ENCODE assay signal across 9 cellular contexts in genomic region chr6:71012871-71013456, GRCh38. TPM values are rescaled to one million over a fixed set of nuclear protein-coding genes. Genes with fewer than 3 reads are reported as not detected.
DNase-seq lines count a peak whose midpoint lies in the region; ATAC-seq and TF ChIP-seq lines count a peak whose summit lies in the region.
"Had no signal": no experiment of that assay in that cellular context is flagged by ENCODE, and none has a peak within 500 bp of the region (broad histone marks: within the 10 kb centered on the region; RNA-seq: fewer than 3 reads in every experiment).

No MANE protein-coding gene starts in this region.

- H3K36me3 ChIP-seq in Loucy (ENCODE audit: insufficient read depth, low read length) = no peaks in the 10 kb centered on the region
- H3K36me3 ChIP-seq in RWPE2 (ENCODE audit: low read depth) = no peaks in the 10 kb centered on the region

- no peak overlapping the region for H3K9ac ChIP-seq in Loucy (ENCODE audit: low read depth, low read length, poor library complexity, severe bottlenecking)

- H3K79me2 ChIP-seq in Loucy (ENCODE audit: insufficient read depth, low read length) = no peaks in the 10 kb centered on the region

- H3K4me1 ChIP-seq in Loucy (ENCODE audit: insufficient read depth, low read length, poor library complexity, severe bottlenecking) = no peaks in the 10 kb centered on the region
- no peaks in the 10 kb centered on the region for H3K4me1 ChIP-seq in RWPE2 (ENCODE audit: insufficient read depth, poor library complexity, severe bottlenecking)

- 0 out of 2 replicates have a peak overlapping the region, but pooled peaks have one; percentile 31 for H2AFZ ChIP-seq in Loucy (ENCODE audit: low read length)

- H3K27ac Mint-ChIP-seq in naive B cell = no peak overlapping the region
- H3K27ac Mint-ChIP-seq in activated CD4-positive, alpha-beta memory T cell treated with anti-CD3 and anti-CD28 coated beads for 36 hours = no peak overlapping the region

- no peaks in the 10 kb centered on the region for H4K20me1 ChIP-seq in Loucy (ENCODE audit: insufficient read depth, low read length, poor library complexity, severe bottlenecking)

- no peaks in the 10 kb centered on the region for H3K36me3 Mint-ChIP-seq in naive B cell
- no peaks in the 10 kb centered on the region for H3K36me3 Mint-ChIP-seq in activated CD4-positive, alpha-beta memory T cell treated with anti-CD3 and anti-CD28 coated beads for 36 hours

- ATAC-seq in RWPE2 (ENCODE audit: low read depth) (peak; percentile 85), naive B cell (ENCODE audit: low read depth in 2 of 2) (peak; percentile 62 to 74)

- CTCF ChIA-PET in activated CD4-positive, alpha-beta memory T cell treated with anti-CD3 and anti-CD28 coated beads for 36 hours (lab: Charles Lee) = interaction anchor here (0.6 to 3.1 kb wide), 11 partner anchors 14 to 792 kb away, joined by 3 to 18 read pairs (median 5); no protein-coding TSS in a partner anchor

- H3K27ac ChIP-seq in RWPE2 (ENCODE audit: poor library complexity, severe bottlenecking) (no peak overlapping the region), epithelial cell of prostate (no peak overlapping the region)

- intact Hi-C loops in activated CD4-positive, alpha-beta memory T cell treated with anti-CD3 and anti-CD28 coated beads for 36 hours (cut with micrococcal nuclease) = loop anchor here (2.0 to 5.0 kb wide), 5 partner anchors 128 to 791 kb away; no protein-coding TSS in a partner anchor

- no peak overlapping the region for H3K4me2 ChIP-seq in Loucy (ENCODE audit: low read depth, low read length, poor library complexity, severe bottlenecking)

- POLR2A ChIA-PET in activated CD4-positive, alpha-beta memory T cell treated with anti-CD3 and anti-CD28 coated beads for 36 hours (lab: Charles Lee) = no interaction called here

- no peaks in the 10 kb centered on the region for H3F3A ChIP-seq in Loucy (ENCODE audit: low read depth)

- no peaks in the 10 kb centered on the region for H3K9me3 Mint-ChIP-seq in naive B cell
- no peaks in the 10 kb centered on the region for H3K9me3 Mint-ChIP-seq in activated CD4-positive, alpha-beta memory T cell treated with anti-CD3 and anti-CD28 coated beads for 36 hours

- H3K9me3 ChIP-seq in Loucy (ENCODE audit: insufficient read depth, low read depth, low read length) (no peaks in the 10 kb centered on the region), RWPE2 (ENCODE audit: severe bottlenecking) (no peaks in the 10 kb centered on the region)

- H3K27me3 ChIP-seq in Loucy (ENCODE audit: insufficient read depth, low read length, poor library complexity, severe bottlenecking) (no peaks in the 10 kb centered on the region), RWPE2 (ENCODE audit: insufficient read depth, poor library complexity, severe bottlenecking) (peaks cover 8% of the 10 kb centered on the region)

- peaks cover 19 to 46% (median 42%) of the 10 kb centered on the region in 3 donors for H3K27me3 Mint-ChIP-seq in naive B cell
- H3K27me3 Mint-ChIP-seq in activated CD4-positive, alpha-beta memory T cell treated with anti-CD3 and anti-CD28 coated beads for 36 hours = peaks cover 18% of the 10 kb centered on the region

- H3K4me1 Mint-ChIP-seq in naive B cell = peaks cover 3 to 6% (median 6%) of the 10 kb centered on the region in 3 donors
- no peaks in the 10 kb centered on the region for H3K4me1 Mint-ChIP-seq in activated CD4-positive, alpha-beta memory T cell treated with anti-CD3 and anti-CD28 coated beads for 36 hours (ENCODE audit: low read depth)

- no peak overlapping the region for H3K4me3 Mint-ChIP-seq in naive B cell
- no peak overlapping the region for H3K4me3 Mint-ChIP-seq in activated CD4-positive, alpha-beta memory T cell treated with anti-CD3 and anti-CD28 coated beads for 36 hours

- peak; percentile 77 for TF ChIP-seq CTCF in GM12873 (IDR thresholded peaks at IDR 0.05; ENCODE audit: insufficient read depth, low read depth, low read length, missing control alignments)
- TF ChIP-seq CTCF in HFF-Myc (IDR thresholded peaks at IDR 0.05; ENCODE audit: low read depth, low read length, missing control alignments) = peak; percentile 78
- peak; percentile 94 for TF ChIP-seq CTCF in Loucy (conservative IDR thresholded peaks at IDR 0.05; ENCODE audit: low read length)
- peak; percentile 79 for TF ChIP-seq CTCF in RWPE2 (IDR thresholded peaks at IDR 0.05; ENCODE audit: poor library complexity, severe bottlenecking)

- H3K4me3 ChIP-seq in HFF-Myc (replicated peaks; ENCODE audit: low read depth, low read length) (no peak overlapping the region), Loucy (ENCODE audit: low read length, poor library complexity, severe bottlenecking) (no peak overlapping the region), RWPE2 (ENCODE audit: severe bottlenecking) (no peak overlapping the region)

- DNase-seq in AML-193 (lab: John Stamatoyannopoulos, UW) (peak; percentile 64 to 70), HFF-Myc (ENCODE audit: extremely low read depth, low read depth) (peak; percentile 21), RWPE2 (ENCODE audit: low spot score) (no peak), epithelial cell of prostate (ENCODE audit: low read depth, low spot score) (peak; percentile 0), naive B cell (peak; percentile 42)
- DNase-seq in activated CD4-positive, alpha-beta memory T cell treated with anti-CD3 and anti-CD28 coated beads for 36 hours = no peak

- no peaks in the 10 kb centered on the region for H3K9me2 ChIP-seq in Loucy (replicated peaks; ENCODE audit: low read depth, low read length)

RNA-seq across cellular contexts. Expression of gene B3GAT2, which starts 56.1 kb away (rescaled TPM):
- under 1 TPM; 0.07 to 0.93 (median 0.21) TPM for polyA plus RNA-seq in naive B cell (ENCODE audit: low read depth in 6 of 6)
- total RNA-seq in activated CD4-positive, alpha-beta memory T cell treated with anti-CD3 and anti-CD28 coated beads for 36 hours = under 1 TPM; 0.05 TPM
- total RNA-seq: T-helper 2 cell treated with Interferon-gamma antibody and Interleukin-4, amounts not matched to agents 100 ng/mL and 5 ng/mL, for 36 hours had no signal

Comparison
In these comparisons a context has a peak if more than half of its experiments do, and no peak if none do; other contexts are left out.
1. DNase-seq: peak in AML-193 (2 of 2), HFF-Myc (single experiment), epithelial cell of prostate (single experiment) and naive B cell (single experiment); none in RWPE2 (single experiment) and activated CD4-positive, alpha-beta memory T cell treated with anti-CD3 and anti-CD28 coated beads for 36 hours (single experiment).
2. Peak in every context shown above with its lines, with median percentiles within 50 percentile points of each other: CTCF ChIP-seq.